In genomic region chr17:6995500-6996255, GRCh38 we compare ENCODE assay signal across 9 cellular contexts. TPM values are rescaled to one million over a fixed set of nuclear protein-coding genes. Genes with fewer than 3 reads are reported as not detected.
DNase-seq lines count a peak whose midpoint lies in the region; TF ChIP-seq lines count a peak whose summit lies in the region.
"Had no signal": no experiment of that assay in that cellular context is flagged by ENCODE, and none has a peak within 500 bp of the region (broad histone marks: within the 10 kb centered on the region; RNA-seq: fewer than 3 reads in every experiment).

Gene ALOX12 (plus strand): TSS chr17:6996049. CDS start chr17:6996118, 69 bp downstream.

- no peak for TF ChIP-seq CTCF in coronary artery (IDR thresholded peaks at IDR 0.05)
- no peak for TF ChIP-seq CTCF in BE2C (IDR thresholded peaks at IDR 0.05; ENCODE audit: low read depth, low read length)

- H3K9ac ChIP-seq in ES-I3 (ENCODE audit: low read depth, low read length): peak within 1 kb of the TSS; percentile 58; the same call in 1 of the 2 replicates

- H3K36me3 ChIP-seq in ES-I3 (ENCODE audit: insufficient read depth, low read length) (peaks cover 3% of the 10 kb centered on the region; the same call in 1 of the 2 replicates), BE2C (no peaks in the 10 kb centered on the region)

- H3K9me3 ChIP-seq in ES-I3 (ENCODE audit: control insufficient read depth, insufficient read depth, low read length) (no peaks in the 10 kb centered on the region), BE2C (no peaks in the 10 kb centered on the region)

- H3K27me3 ChIP-seq in BE2C: no peaks in the 10 kb centered on the region

- H3K27ac ChIP-seq in coronary artery: no peak within 1 kb of the TSS

- H3K4me1 ChIP-seq in ES-I3 (ENCODE audit: insufficient read depth, low read length) (no peaks in the 10 kb centered on the region), BE2C (no peaks in the 10 kb centered on the region)

- peak within 1 kb of the TSS; percentile 72 for H3K4me3 ChIP-seq in coronary artery
- no peak within 1 kb of the TSS for H3K4me3 ChIP-seq in BE2C (ENCODE audit: low read depth, low read length)

- DNase-seq in coronary artery (ENCODE audit: low spot score) (no peak), iris pigment epithelial cell (ENCODE audit: low read depth) (peak; percentile 12), retina (peak; percentile 61), mesenteric fat pad (ENCODE audit: low spot score) (no peak), BE2C (no peak), DMS114 treated with DMSO at 0.1 percent for 48 hours (lab: John Stamatoyannopoulos, UW; ENCODE audit: unreplicated experiment) (no peak)
- no peak for DNase-seq in activated CD8-positive, alpha-beta memory T cell treated with anti-CD3 and anti-CD28 coated beads, Interleukin-2, amount 50 U/mL, for 4 hours
- DNase-seq: NCI-H2081 had no signal

RNA-seq across cellular contexts. Expression of gene ALOX12, which starts in this region (rescaled TPM):
- 0.16 TPM for total RNA-seq in mesenteric fat pad
- 0.19 TPM for polyA plus RNA-seq in BE2C (2012; ENCODE audit: insufficient read depth, insufficient read length, low read depth)

Comparison
In these comparisons a context has a peak if more than half of its experiments do, and no peak if none do; other contexts are left out.
1. DNase-seq: peak in iris pigment epithelial cell (single experiment) and retina (single experiment); none in coronary artery (single experiment), activated CD8-positive, alpha-beta memory T cell treated with anti-CD3 and anti-CD28 coated beads, Interleukin-2, amount 50 U/mL, for 4 hours (single experiment), mesenteric fat pad (single experiment), BE2C (single experiment) and DMS114 treated with DMSO at 0.1 percent for 48 hours (single experiment).